In the genomic region with DNA sequence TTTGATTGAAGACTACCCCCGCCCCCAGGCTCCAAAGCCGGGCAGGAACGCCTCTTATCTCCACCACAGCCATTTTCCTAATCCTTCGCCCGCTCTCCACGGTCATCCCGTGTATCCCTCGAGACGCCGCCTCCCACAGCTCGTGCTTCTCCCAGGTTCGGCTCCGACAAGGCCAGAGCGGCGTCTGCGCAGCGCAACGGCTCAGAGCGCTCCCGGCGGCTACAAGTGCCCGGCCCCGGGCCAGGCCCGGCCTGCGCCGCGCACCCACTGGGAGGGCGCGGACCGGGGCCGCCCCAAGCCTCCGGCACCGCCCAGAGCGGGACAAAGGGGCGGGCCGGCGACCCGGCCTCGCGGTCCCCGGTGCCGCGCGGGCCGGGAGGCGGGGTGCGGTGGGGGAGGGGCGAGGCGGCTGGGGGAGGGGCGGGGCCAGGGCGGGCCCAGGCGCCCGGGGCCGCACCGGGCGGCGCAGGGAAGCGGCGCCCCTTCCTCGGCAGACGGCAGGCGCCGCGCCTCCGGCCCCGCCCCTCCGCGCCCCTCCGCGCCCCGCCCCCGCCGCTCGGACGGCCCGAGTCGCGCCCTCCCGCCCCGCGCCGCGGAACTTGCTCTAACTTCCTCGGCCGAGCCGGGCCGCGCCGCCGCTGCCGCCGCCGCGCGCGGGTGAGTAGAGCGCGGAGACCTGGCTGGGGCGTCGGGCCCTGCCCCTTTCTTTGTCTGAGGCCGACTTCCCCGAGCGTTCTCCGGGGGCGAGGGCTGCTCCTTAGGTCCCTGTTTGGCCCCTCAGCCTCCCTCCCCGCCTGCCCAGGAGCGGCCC, we compare ENCODE assay signal across 8 cellular contexts. TPM values are rescaled to one million over a fixed set of nuclear protein-coding genes. Genes with fewer than 3 reads are reported as not detected.
A peak's percentile ranks its signal among the peaks of the same experiment; 100 is the strongest.
DNase-seq lines count a peak whose midpoint lies in the region; ATAC-seq and TF ChIP-seq lines count a peak whose summit lies in the region.

A gene with protein sequence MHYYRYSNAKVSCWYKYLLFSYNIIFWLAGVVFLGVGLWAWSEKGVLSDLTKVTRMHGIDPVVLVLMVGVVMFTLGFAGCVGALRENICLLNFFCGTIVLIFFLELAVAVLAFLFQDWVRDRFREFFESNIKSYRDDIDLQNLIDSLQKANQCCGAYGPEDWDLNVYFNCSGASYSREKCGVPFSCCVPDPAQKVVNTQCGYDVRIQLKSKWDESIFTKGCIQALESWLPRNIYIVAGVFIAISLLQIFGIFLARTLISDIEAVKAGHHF (plus strand): TSS at position 596 of the 811 bp plus-strand sequence. CDS start 34,924 bp downstream, outside the sequence.

- ATAC-seq in GM21528 (IDR thresholded peaks at IDR 0.05; ENCODE audit: low FRiP score, unreplicated experiment) (peak; percentile 66), upper lobe of right lung (peak; percentile 86)

- peak within 1 kb of the TSS; percentile 93 for H4K8ac ChIP-seq in trophoblast cell (ENCODE audit: low read depth, low read length)

- peaks cover 45% of the 10 kb centered on the region for H3K4me1 ChIP-seq in DOHH2 (ENCODE audit: control insufficient read depth, low read length)
- peaks cover 6 to 27% of the 10 kb centered on the region in 2 donors for H3K4me1 ChIP-seq in adrenal gland (replicated peaks in 1 of 2)
- peaks cover 17% of the 10 kb centered on the region for H3K4me1 ChIP-seq in cardiac muscle cell (ENCODE audit: low read depth)
- peaks cover 29 to 32% of the 10 kb centered on the region in 2 experiments for H3K4me1 ChIP-seq in trophoblast cell (ENCODE audit: control insufficient read depth in 1 of 2, insufficient read depth in 2 of 2, low read length in 2 of 2)
- H3K4me1 ChIP-seq in upper lobe of right lung, result peaks cover 41% of the 10 kb centered on the region

- H4K91ac ChIP-seq in trophoblast cell (ENCODE audit: low read depth, low read length), result peak within 1 kb of the TSS; percentile 99

- H2AFZ ChIP-seq in trophoblast cell (ENCODE audit: insufficient read depth, low read length, poor library complexity), result peak within 1 kb of the TSS; percentile 90

- H4K12ac ChIP-seq in trophoblast cell (ENCODE audit: low read depth, low read length), result peak within 1 kb of the TSS; percentile 92

- H2BK12ac ChIP-seq in trophoblast cell (ENCODE audit: low read length), result peak within 1 kb of the TSS; percentile 97

- peak; percentile 55 to 60 for TF ChIP-seq POLR2A in adrenal gland (IDR thresholded peaks at IDR 0.05)

- no peaks in the 10 kb centered on the region for H3K36me3 ChIP-seq in DOHH2 (ENCODE audit: control insufficient read depth, low read length)
- no peaks in the 10 kb centered on the region for H3K36me3 ChIP-seq in adrenal gland (replicated peaks in 1 of 2)
- no peaks in the 10 kb centered on the region for H3K36me3 ChIP-seq in cardiac muscle cell
- peaks cover 0 to 5% of the 10 kb centered on the region in 2 experiments for H3K36me3 ChIP-seq in trophoblast cell (ENCODE audit: control insufficient read depth in 1 of 2, insufficient read depth in 2 of 2, low read length in 2 of 2)
- no peaks in the 10 kb centered on the region for H3K36me3 ChIP-seq in upper lobe of right lung

- TF ChIP-seq CTCF in DOHH2 (IDR thresholded peaks at IDR 0.05; ENCODE audit: low read depth, low read length, poor library complexity, severe bottlenecking), result no peak
- no peak for TF ChIP-seq CTCF in adrenal gland (IDR thresholded peaks at IDR 0.05)
- TF ChIP-seq CTCF in cardiac muscle cell (IDR thresholded peaks at IDR 0.05; ENCODE audit: low read depth, low read length), result no peak
- no peak for TF ChIP-seq CTCF in upper lobe of right lung (IDR thresholded peaks at IDR 0.05)

- peak within 1 kb of the TSS; percentile 91 to 99 (median 96) for H3K4me3 Mint-ChIP-seq in IgD-negative memory B cell

- peak within 1 kb of the TSS; percentile 96 for H3K9ac ChIP-seq in trophoblast cell (ENCODE audit: low read length)

- H3K79me2 ChIP-seq in DOHH2 (ENCODE audit: control insufficient read depth, low read length), result peaks cover 43% of the 10 kb centered on the region
- H3K79me2 ChIP-seq in trophoblast cell (ENCODE audit: control insufficient read depth, insufficient read depth, low read length, poor library complexity), result peaks cover 36% of the 10 kb centered on the region

- H3K9me3 ChIP-seq in DOHH2 (ENCODE audit: control insufficient read depth, insufficient read depth, low read length) (no peaks in the 10 kb centered on the region), adrenal gland (replicated peaks in 1 of 3) (no peaks in the 10 kb centered on the region), cardiac muscle cell (ENCODE audit: low read depth) (no peaks in the 10 kb centered on the region), trophoblast cell (ENCODE audit: insufficient read depth, low read depth, low read length) (peaks cover 1% of the 10 kb centered on the region), upper lobe of right lung (no peaks in the 10 kb centered on the region)

- peaks cover 8% of the 10 kb centered on the region for H3F3A ChIP-seq in DOHH2 (ENCODE audit: control insufficient read depth, insufficient read depth)

- H3K27me3 ChIP-seq in DOHH2 (ENCODE audit: control insufficient read depth, low read length), result no peaks in the 10 kb centered on the region
- no peaks in the 10 kb centered on the region for H3K27me3 ChIP-seq in adrenal gland
- H3K27me3 ChIP-seq in cardiac muscle cell, result no peaks in the 10 kb centered on the region
- H3K27me3 ChIP-seq in trophoblast cell (ENCODE audit: insufficient read depth, low read length), result no peaks in the 10 kb centered on the region
- H3K27me3 ChIP-seq in upper lobe of right lung, result no peaks in the 10 kb centered on the region

- peak within 1 kb of the TSS; percentile 98 for H3K4ac ChIP-seq in trophoblast cell (ENCODE audit: low read depth, low read length)

- peaks cover 11% of the 10 kb centered on the region for H4K20me1 ChIP-seq in DOHH2 (ENCODE audit: control insufficient read depth, insufficient read depth, low read depth, low read length)

- H3K79me1 ChIP-seq in trophoblast cell (ENCODE audit: low read length), result peaks cover 18% of the 10 kb centered on the region

- H3K4me2 ChIP-seq in DOHH2 (ENCODE audit: low read length) (peak within 1 kb of the TSS; percentile 92), trophoblast cell (ENCODE audit: low read length) (peak within 1 kb of the TSS; percentile 68)

- H3K27ac Mint-ChIP-seq in IgD-negative memory B cell, result peak within 1 kb of the TSS; percentile 55 to 88 (median 87)

- no peak within 1 kb of the TSS for H3K23ac ChIP-seq in trophoblast cell (ENCODE audit: low read length)

- 0 to 1% (median 1%) methylated on average over 18 to 105 of the region's 107 CpGs for WGBS in adrenal gland, 4 donors
- no CpG with 5 or more reads among the region's 107 CpGs for whole genome bisulfite sequencing in trophoblast cell (ENCODE audit: extremely low coverage, insufficient coverage, insufficient read length)

- H3K9me2 ChIP-seq in DOHH2 (replicated peaks; ENCODE audit: control insufficient read depth, low read length), result no peaks in the 10 kb centered on the region

- H3K14ac ChIP-seq in trophoblast cell (ENCODE audit: low read length), result peak within 1 kb of the TSS; percentile 98

- intact Hi-C loops in adrenal gland (cut with DNase I), result no loop called here
- intact Hi-C loops in upper lobe of right lung (cut with DNase I), result no loop called here

- H2AK5ac ChIP-seq in trophoblast cell (ENCODE audit: low read length), result peak within 1 kb of the TSS; percentile 71

- H3K4me3 ChIP-seq in DOHH2 (ENCODE audit: low read length) (peak within 1 kb of the TSS; percentile 79), adrenal gland (peak within 1 kb of the TSS; percentile 67 to 95 (median 74)), cardiac muscle cell (peak within 1 kb of the TSS; percentile 59), trophoblast cell (ENCODE audit: low read depth, low read length) (peak within 1 kb of the TSS; percentile 92), upper lobe of right lung (peak within 1 kb of the TSS; percentile 91)

- H3K27ac ChIP-seq in DOHH2 (ENCODE audit: low read depth, low read length), result peak within 1 kb of the TSS; percentile 47
- peak within 1 kb of the TSS; percentile 72 to 98 (median 90) for H3K27ac ChIP-seq in adrenal gland
- peak within 1 kb of the TSS; percentile 97 for H3K27ac ChIP-seq in cardiac muscle cell
- peak within 1 kb of the TSS; percentile 95 for H3K27ac ChIP-seq in trophoblast cell (ENCODE audit: low read depth, low read length)
- peak within 1 kb of the TSS; percentile 98 for H3K27ac ChIP-seq in upper lobe of right lung

- H3K4me1 Mint-ChIP-seq in IgD-negative memory B cell, result peaks cover 17 to 32% (median 30%) of the 10 kb centered on the region in 3 donors

- no peaks in the 10 kb centered on the region for H3K27me3 Mint-ChIP-seq in IgD-negative memory B cell

- no peaks in the 10 kb centered on the region for H3K36me3 Mint-ChIP-seq in IgD-negative memory B cell

- H2BK5ac ChIP-seq in trophoblast cell (ENCODE audit: low read depth, low read length, poor library complexity), result peak within 1 kb of the TSS; percentile 96

- peak within 1 kb of the TSS; percentile 93 for H2BK120ac ChIP-seq in trophoblast cell (ENCODE audit: insufficient read depth, low read length, poor library complexity)

- DNase-seq in T follicular helper cell (ENCODE audit: low read depth), result peak; percentile 54
- peak; percentile 86 to 92 (median 90) for DNase-seq in adrenal gland
- peak; percentile 92 to 93 for DNase-seq in cardiac muscle cell (ENCODE audit: low read depth in 1 of 2, low spot score in 1 of 2)
- peak; percentile 79 to 85 for DNase-seq in trophoblast cell
- DNase-seq in upper lobe of right lung, result peak; percentile 95

- peak within 1 kb of the TSS; percentile 94 for H3K18ac ChIP-seq in trophoblast cell (ENCODE audit: low read length)

- no peaks in the 10 kb centered on the region for H3K9me3 Mint-ChIP-seq in IgD-negative memory B cell

RNA-seq across cellular contexts. Expression of the gene that starts here (rescaled TPM):
- polyA plus RNA-seq in IgD-negative memory B cell (45.0 TPM), adrenal gland (10 to 100 TPM; 13.1 to 19.5 (median 17.9) TPM), cardiac muscle cell (55.1 and 57.0 TPM in 2 replicates)
- total RNA-seq in adrenal gland (100 to 1,000 TPM in 1 of 8 donors, 10 to 100 TPM in 7; 31.4 to 112 (median 54.6) TPM), cardiac muscle cell (29.5 and 31.6 TPM in 2 replicates), upper lobe of right lung (157 TPM)
- polyA plus RNA-seq in trophoblast cell (2013), result 77.2 and 78.0 TPM in 2 replicates

Comparison
In these comparisons a context has a peak if more than half of its experiments do, and no peak if none do; other contexts are left out.
1. Peak in every context shown above with its lines: DNase-seq, ATAC-seq, H3K4me3 ChIP-seq and H3K27ac ChIP-seq.
2. H3K27ac ChIP-seq: peak in every context shown above with its lines; median percentile 98 in upper lobe of right lung; 97 in cardiac muscle cell; 95 in trophoblast cell; 90 in adrenal gland; 47 in DOHH2.